ENCODE assay signal across 8 cellular contexts in genomic region chr3:58994746-58995330, GRCh38.
A peak's percentile ranks its signal among the peaks of the same experiment; 100 is the strongest.
DNase-seq lines count a peak whose midpoint lies in the region; TF ChIP-seq lines count a peak whose summit lies in the region.

No MANE protein-coding gene starts in this region.

- H3K36me3 ChIP-seq in adipocyte (ENCODE audit: control insufficient read depth, insufficient read depth, low read length, severe bottlenecking) (no peaks in the 10 kb centered on the region), tibial artery (no peaks in the 10 kb centered on the region)

- no peak overlapping the region for H3K27ac ChIP-seq in tibial artery

- TF ChIP-seq CTCF in tibial artery (IDR thresholded peaks at IDR 0.05), result peak; percentile 10 to 35

- POLR2A ChIA-PET in HEK293T (lab: Yijun Ruan, JAX), result no interaction called here

- H3K9me3 ChIP-seq in adipocyte (ENCODE audit: control insufficient read depth, low read length), result no peaks in the 10 kb centered on the region
- H3K9me3 ChIP-seq in tibial artery, result no peaks in the 10 kb centered on the region

- H3K4me3 ChIP-seq in adipocyte (ENCODE audit: low read length), result peak overlapping the region; percentile 71
- H3K4me3 ChIP-seq in tibial artery, result no peak overlapping the region

- peak overlapping the region; percentile 66 for H3K9ac ChIP-seq in adipocyte (ENCODE audit: low read length)

- H3K4me1 ChIP-seq in adipocyte (ENCODE audit: control insufficient read depth, insufficient read depth, low read length) (peaks cover 20% of the 10 kb centered on the region), tibial artery (no peaks in the 10 kb centered on the region)

- intact Hi-C loops in tibial artery (cut with DNase I; ENCODE audit: low total_unique reads), result no loop called here

- DNase-seq in NCI-H510A treated with DMSO at 0.1 percent for 48 hours (lab: John Stamatoyannopoulos, UW), result peak; percentile 58
- no peak for DNase-seq in NCI-H510A (lab: John Stamatoyannopoulos, UW)
- peak; percentile 61 for DNase-seq in HEK293T (ENCODE audit: extremely low spot score)
- peak; percentile 42 to 66 for DNase-seq in NCI-H526 (lab: John Stamatoyannopoulos, UW)
- peak; percentile 88 for DNase-seq in adipocyte (ENCODE audit: low read depth)
- peak; percentile 78 for DNase-seq in iris pigment epithelial cell (ENCODE audit: low read depth)
- no peak for DNase-seq in tibial artery
- DNase-seq in activated effector memory CD4-positive, alpha-beta T cell treated with Interleukin-2 at 50 U/mL for 16 hours, result no peak

- CTCF ChIA-PET in HEK293T (lab: Yijun Ruan, JAX), result interaction anchor here (0.7 to 0.9 kb wide), 2 partner anchors 59 to 459 kb away, joined by 3 read pairs; no protein-coding TSS in a partner anchor

- H3K27me3 ChIP-seq in adipocyte (replicated peaks; ENCODE audit: control insufficient read depth, insufficient read depth, low read length), result no peaks in the 10 kb centered on the region
- no peaks in the 10 kb centered on the region for H3K27me3 ChIP-seq in tibial artery

TF ChIP-seq in HEK293T, 16 proteins besides CTCF, POLR2A, EP300 and RAD21:
- TF ChIP-seq ZNF384 (IDR thresholded peaks at IDR 0.05) (peak; percentile 26; the same call in 1 of the 2 replicates), FOXA1 (IDR thresholded peaks at IDR 0.05) (no peak)
TF ChIP-seq in HEK293T: peak in this region for 1.

Comparison
In these comparisons a context has a peak if more than half of its experiments do, and no peak if none do; other contexts are left out.
1. DNase-seq: peak in NCI-H510A treated with DMSO at 0.1 percent for 48 hours (single experiment), HEK293T (single experiment), NCI-H526 (2 of 2), adipocyte (single experiment) and iris pigment epithelial cell (single experiment); none in NCI-H510A (single experiment), tibial artery (0 of 2) and activated effector memory CD4-positive, alpha-beta T cell treated with Interleukin-2 at 50 U/mL for 16 hours (single experiment).